Comparison of ENCODE assay signal across 10 cellular contexts in the genomic region with DNA sequence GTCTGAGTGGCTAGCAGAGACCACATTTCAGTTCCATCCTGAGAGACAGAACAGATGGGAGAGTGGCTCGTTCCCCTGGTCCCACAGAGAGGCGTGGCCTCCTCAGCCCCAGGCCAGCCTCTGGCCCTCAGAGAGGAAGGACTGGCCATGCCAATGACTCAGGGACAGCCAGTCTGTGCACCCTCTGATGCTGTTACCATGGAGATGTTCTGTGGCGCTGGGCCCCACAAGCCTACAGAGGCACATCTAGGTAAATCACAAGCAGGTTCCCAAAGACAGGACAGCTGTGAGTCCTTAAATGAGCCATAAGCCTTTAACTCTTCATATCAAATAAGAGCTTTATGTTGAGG. TPM values are rescaled to one million over a fixed set of nuclear protein-coding genes. Genes with fewer than 3 reads are reported as not detected.
DNase-seq lines count a peak whose midpoint lies in the region; ATAC-seq, FAIRE-seq and TF ChIP-seq lines count a peak whose summit lies in the region.
"Had no signal": no experiment of that assay in that cellular context is flagged by ENCODE, and none has a peak within 500 bp of the region (broad histone marks: within the 10 kb centered on the region; RNA-seq: fewer than 3 reads in every experiment).

No MANE protein-coding gene starts in this region.

- in situ Hi-C loops in astrocyte of the spinal cord (cut with HindIII; ENCODE audit: low sequenced_read_pairs) (no loop called here), HepG2 (cut with HindIII; ENCODE audit: extremely low pct_ligation_motif_present, low pct_unique_long_range_greater_than_20kb) (loop anchor here (10.0 kb wide), 1 partner anchor 135 kb away; the partner anchor contains the start of gene RAMAC)

- no peak for DNase-seq in left ventricle myocardium inferior
- no peak for DNase-seq in Right ventricle myocardium superior
- peak; percentile 47 for DNase-seq in astrocyte of the spinal cord (ENCODE audit: low read depth, low spot score)
- DNase-seq in HepG2 (ENCODE audit: low spot score) = no peak
- no peak for DNase-seq in effector CD4-positive, alpha-beta T cell
- no peak for DNase-seq in activated CD8-positive, alpha-beta memory T cell treated with anti-CD3 and anti-CD28 coated beads, Interleukin-2, amount 50 U/mL, for 4 hours
- no peak for DNase-seq in T-helper 9 cell
- no peak for DNase-seq in SIG-M5 (lab: John Stamatoyannopoulos, UW)

- intact Hi-C loops in left ventricle myocardium inferior (cut with micrococcal nuclease) = loop anchor here (5.0 kb wide), 2 partner anchors 52 to 152 kb away; no protein-coding TSS in a partner anchor
- intact Hi-C loops in Right ventricle myocardium superior (cut with DNase I) = no loop called here
- intact Hi-C loops in HepG2 (cut with micrococcal nuclease; ENCODE audit: unreplicated experiment) = loop anchor here (1.0 kb wide), 1 partner anchor 150 kb away; no protein-coding TSS in a partner anchor

- peak overlapping the region; percentile 27 for H3K27ac ChIP-seq in left ventricle myocardium inferior (replicated peaks)
- H3K27ac ChIP-seq in HepG2 (ENCODE audit: extremely low read length, insufficient read depth, low read length) = no peak overlapping the region
- H3K27ac ChIP-seq: KMS-11, uterus had no signal

- H3K79me2 ChIP-seq in HepG2 (ENCODE audit: insufficient read depth, low read length) = no peaks in the 10 kb centered on the region

- H3K27me3 ChIP-seq in left ventricle myocardium inferior (ENCODE audit: low read depth) = no peaks in the 10 kb centered on the region
- H3K27me3 ChIP-seq in HepG2 (ENCODE audit: control insufficient read depth in 1 of 2, insufficient read depth in 2 of 2, low read length in 2 of 2) = no peaks in the 10 kb centered on the region; a peak in 1 of 5 replicates
- H3K27me3 ChIP-seq: uterus had no signal

- no peak overlapping the region for H2AFZ ChIP-seq in HepG2 (ENCODE audit: low read length)

- TF ChIP-seq CTCF in left ventricle myocardium inferior (IDR thresholded peaks at IDR 0.05; ENCODE audit: borderline replicate concordance) = no peak
- TF ChIP-seq CTCF in astrocyte of the spinal cord (IDR thresholded peaks at IDR 0.05; ENCODE audit: low read depth, low read length) = no peak
- no peak for TF ChIP-seq CTCF in HepG2 (CRISPR knock-in tag; IDR thresholded peaks at IDR 0.05)

- H3K9ac ChIP-seq in HepG2 (ENCODE audit: insufficient read depth, low read depth, low read length) = no peak overlapping the region
- H3K9ac ChIP-seq: KMS-11 had no signal

- TF ChIP-seq RAD21 in HepG2 (CRISPR knock-in tag; IDR thresholded peaks at IDR 0.05) = no peak

- no TSS peak for BruUV-seq in HepG2 (replicated peaks; lab: Mats Ljungman, UMichigan)

- no peak for ATAC-seq in Right ventricle myocardium superior (ENCODE audit: poor library complexity)
- ATAC-seq in HepG2 = peak; percentile 46

- H3K36me3 ChIP-seq in left ventricle myocardium inferior = peaks cover 10% of the 10 kb centered on the region
- no peaks in the 10 kb centered on the region for H3K36me3 ChIP-seq in HepG2 (replicated peaks in 1 of 2; ENCODE audit: control insufficient read depth in 1 of 2, insufficient read depth in 2 of 2, low read length in 2 of 2)
- H3K36me3 ChIP-seq: uterus had no signal

- no peak for TF ChIP-seq POLR2A in HepG2 (IDR thresholded peaks at IDR 0.05; ENCODE audit: insufficient read depth in 1 of 2, low read depth in 2 of 2, low read length in 2 of 2)

- no peaks in the 10 kb centered on the region for H4K20me1 ChIP-seq in HepG2 (ENCODE audit: insufficient read depth, low read length)

- H3K4me1 ChIP-seq in left ventricle myocardium inferior (peaks cover 15% of the 10 kb centered on the region), HepG2 (ENCODE audit: insufficient read depth, low read length) (peaks cover 19% of the 10 kb centered on the region)
- H3K4me1 ChIP-seq: uterus had no signal

- POLR2A ChIA-PET in HepG2 (lab: Yijun Ruan, JAX) = no interaction called here

- WGBS in HepG2 (ENCODE audit: low lambda C conversion rate) = 58% methylated on average over 2 of the region's 3 CpGs

- peak overlapping the region; percentile 47; the same call in 1 of the 2 replicates for H3K4me2 ChIP-seq in HepG2 (ENCODE audit: low read depth, low read length)
- H3K4me2 ChIP-seq: KMS-11 had no signal

- FAIRE-seq in HepG2 (lab: Jason Lieb, UNC) = no peak

- TF ChIP-seq EP300 in HepG2 (IDR thresholded peaks at IDR 0.05; ENCODE audit: low read depth in 2 of 2, low read length in 2 of 2) (no peak), HepG2 (CRISPR knock-in tag; IDR thresholded peaks at IDR 0.05; ENCODE audit: borderline replicate concordance) (no peak)

- no peaks in the 10 kb centered on the region for H3K9me3 ChIP-seq in left ventricle myocardium inferior (replicated peaks)
- H3K9me3 ChIP-seq in HepG2 (ENCODE audit: low read length) = no peaks in the 10 kb centered on the region
- H3K9me3 ChIP-seq: uterus had no signal

- H3K4me3 ChIP-seq in left ventricle myocardium inferior = no peak overlapping the region
- H3K4me3 ChIP-seq in astrocyte of the spinal cord (ENCODE audit: low read depth, low read length) = no peak overlapping the region
- H3K4me3 ChIP-seq in HepG2 (replicated peaks in 1 of 3; ENCODE audit: insufficient read depth in 1 of 3, low read depth in 2 of 3, low read length in 3 of 3) = 0 out of 6 replicates have a peak overlapping the region, but pooled peaks of 1 of the 3 experiments have one; percentile 18
- H3K4me3 ChIP-seq: uterus had no signal

- CTCF ChIA-PET in HepG2 (lab: Yijun Ruan, JAX; ENCODE audit: low intra/inter-chr PET ratio, low total read pairs) = interaction anchor here (1.8 to 2.2 kb wide), 2 partner anchors 150 to 161 kb away, joined by 7 to 17 read pairs; partner anchors contain the start of gene C15orf40

TF ChIP-seq in HepG2, 621 proteins besides CTCF, POLR2A, EP300 and RAD21:
- TF ChIP-seq GLI4 (CRISPR knock-in tag; IDR thresholded peaks at IDR 0.05; ENCODE audit: borderline replicate concordance) = 0 out of 2 replicates have a peak, but pooled peaks have one; percentile 28
- TF ChIP-seq RBFOX2 (IDR thresholded peaks at IDR 0.05; ENCODE audit: low read depth, low read length) = no peak
TF ChIP-seq in HepG2: peak in this region for 1.

RNA-seq across cellular contexts. Expression of gene WHAMM, which starts 40.8 kb away (rescaled TPM):
- total RNA-seq in left ventricle myocardium inferior = 5.4 TPM
- 5.8 TPM for total RNA-seq in Right ventricle myocardium superior
- 2.7 and 2.9 TPM in 2 replicates for total RNA-seq in HepG2 (2016; rRNA removed; fragmentation: Illumina TruSeq; extraction: Trizol)
- total RNA-seq in HepG2 (2016; cell fraction: cytosol; rRNA removed; fragmentation: Illumina TruSeq; extraction: Trizol; ENCODE audit: low read depth) = 3.1 and 4.9 TPM in 2 replicates
- 2.6 and 3.0 TPM in 2 replicates for total RNA-seq in HepG2 (2016; cell fraction: insoluble cytoplasmic fraction; rRNA removed; fragmentation: Illumina TruSeq; extraction: Trizol)
- total RNA-seq in HepG2 (2016; cell fraction: membrane; rRNA removed; fragmentation: Illumina TruSeq; extraction: Trizol) = 2.5 and 2.6 TPM in 2 replicates
- total RNA-seq in HepG2 (2016; cell fraction: nucleus; rRNA removed; fragmentation: Illumina TruSeq; extraction: Trizol) = 3.3 and 3.8 TPM in 2 replicates
- polyA plus RNA-seq in HepG2 (2011; rRNA removed) = 3.0 and 3.5 TPM in 2 replicates
- 2.4 TPM in 2 replicates for polyA plus RNA-seq in HepG2 (2011; cell fraction: cytosol; rRNA removed)
- 3.2 and 3.8 TPM in 2 replicates for polyA plus RNA-seq in HepG2 (2011; cell fraction: nucleus; rRNA removed)
- polyA plus RNA-seq in HepG2 (2012) = 3.0 and 3.3 TPM in 2 replicates
- 0.59 and 0.61 TPM in 2 replicates for polyA plus RNA-seq in HepG2 (2016; cell fraction: cytosol; fragmentation: Illumina TruSeq; extraction: Trizol; ENCODE audit: low read depth)
- 4.2 and 4.9 TPM in 2 replicates for polyA plus RNA-seq in HepG2 (2016; cell fraction: insoluble cytoplasmic fraction; fragmentation: Illumina TruSeq; extraction: Trizol; ENCODE audit: low read depth)
- polyA plus RNA-seq in HepG2 (2016; cell fraction: membrane; fragmentation: Illumina TruSeq; extraction: Trizol; ENCODE audit: low read depth) = 2.1 and 2.3 TPM in 2 replicates
- 6.8 and 8.2 TPM in 2 replicates for polyA plus RNA-seq in HepG2 (2016; cell fraction: nucleus; fragmentation: Illumina TruSeq; extraction: Trizol; ENCODE audit: insufficient read depth, low read depth)
- 1.8 and 2.1 TPM in 2 replicates for polyA minus RNA-seq in HepG2 (2011; rRNA and poly(A)+ RNA removed; ENCODE audit: low replicate concordance)
- 1.5 and 1.6 TPM in 2 replicates for polyA minus RNA-seq in HepG2 (2011; cell fraction: cytosol; rRNA and poly(A)+ RNA removed)
- polyA minus RNA-seq in HepG2 (2011; cell fraction: nucleus; rRNA and poly(A)+ RNA removed) = 3.1 TPM in 2 replicates

RNA-seq across cellular contexts. Expression of gene FSD2, which starts 44.3 kb away (rescaled TPM):
- 108 TPM for total RNA-seq in left ventricle myocardium inferior
- total RNA-seq in Right ventricle myocardium superior = 146 TPM
- total RNA-seq in HepG2 (2016; rRNA removed; fragmentation: Illumina TruSeq; extraction: Trizol) = not detected in 2 replicates
- not detected in 2 replicates for total RNA-seq in HepG2 (2016; cell fraction: cytosol; rRNA removed; fragmentation: Illumina TruSeq; extraction: Trizol; ENCODE audit: low read depth)
- not detected in 2 replicates for total RNA-seq in HepG2 (2016; cell fraction: insoluble cytoplasmic fraction; rRNA removed; fragmentation: Illumina TruSeq; extraction: Trizol)
- not detected in 2 replicates for total RNA-seq in HepG2 (2016; cell fraction: membrane; rRNA removed; fragmentation: Illumina TruSeq; extraction: Trizol)
- total RNA-seq in HepG2 (2016; cell fraction: nucleus; rRNA removed; fragmentation: Illumina TruSeq; extraction: Trizol) = not detected in 2 replicates
- polyA plus RNA-seq in HepG2 (2011; rRNA removed) = not detected in 2 replicates
- polyA plus RNA-seq in HepG2 (2011; cell fraction: cytosol; rRNA removed) = not detected in 2 replicates
- not detected in 2 replicates for polyA plus RNA-seq in HepG2 (2011; cell fraction: nucleus; rRNA removed)
- polyA plus RNA-seq in HepG2 (2012) = not detected in 2 replicates
- polyA plus RNA-seq in HepG2 (2016; cell fraction: cytosol; fragmentation: Illumina TruSeq; extraction: Trizol; ENCODE audit: low read depth) = not detected in 2 replicates
- not detected in 2 replicates for polyA plus RNA-seq in HepG2 (2016; cell fraction: insoluble cytoplasmic fraction; fragmentation: Illumina TruSeq; extraction: Trizol; ENCODE audit: low read depth)
- polyA plus RNA-seq in HepG2 (2016; cell fraction: membrane; fragmentation: Illumina TruSeq; extraction: Trizol; ENCODE audit: low read depth) = not detected in 2 replicates
- not detected in 2 replicates for polyA plus RNA-seq in HepG2 (2016; cell fraction: nucleus; fragmentation: Illumina TruSeq; extraction: Trizol; ENCODE audit: insufficient read depth, low read depth)
- polyA minus RNA-seq in HepG2 (2011; rRNA and poly(A)+ RNA removed; ENCODE audit: low replicate concordance) = not detected in 2 replicates
- not detected in 2 replicates for polyA minus RNA-seq in HepG2 (2011; cell fraction: cytosol; rRNA and poly(A)+ RNA removed)
- polyA minus RNA-seq in HepG2 (2011; cell fraction: nucleus; rRNA and poly(A)+ RNA removed) = under 0.01 TPM in 1 of 2 replicates, not detected in the other
- total RNA-seq: uterus had no signal

Comparison
In these comparisons a context has a peak if more than half of its experiments do, and no peak if none do; other contexts are left out.
1. RNA of gene FSD2, which starts 44.3 kb away (total RNA-seq): 146 TPM in Right ventricle myocardium superior (single experiment) and 108 TPM in left ventricle myocardium inferior (single experiment); not detected in HepG2; every median in the first group is over 100 times any median in the second.